Comparison of ENCODE assay signal across 13 cellular contexts in the genomic region with DNA sequence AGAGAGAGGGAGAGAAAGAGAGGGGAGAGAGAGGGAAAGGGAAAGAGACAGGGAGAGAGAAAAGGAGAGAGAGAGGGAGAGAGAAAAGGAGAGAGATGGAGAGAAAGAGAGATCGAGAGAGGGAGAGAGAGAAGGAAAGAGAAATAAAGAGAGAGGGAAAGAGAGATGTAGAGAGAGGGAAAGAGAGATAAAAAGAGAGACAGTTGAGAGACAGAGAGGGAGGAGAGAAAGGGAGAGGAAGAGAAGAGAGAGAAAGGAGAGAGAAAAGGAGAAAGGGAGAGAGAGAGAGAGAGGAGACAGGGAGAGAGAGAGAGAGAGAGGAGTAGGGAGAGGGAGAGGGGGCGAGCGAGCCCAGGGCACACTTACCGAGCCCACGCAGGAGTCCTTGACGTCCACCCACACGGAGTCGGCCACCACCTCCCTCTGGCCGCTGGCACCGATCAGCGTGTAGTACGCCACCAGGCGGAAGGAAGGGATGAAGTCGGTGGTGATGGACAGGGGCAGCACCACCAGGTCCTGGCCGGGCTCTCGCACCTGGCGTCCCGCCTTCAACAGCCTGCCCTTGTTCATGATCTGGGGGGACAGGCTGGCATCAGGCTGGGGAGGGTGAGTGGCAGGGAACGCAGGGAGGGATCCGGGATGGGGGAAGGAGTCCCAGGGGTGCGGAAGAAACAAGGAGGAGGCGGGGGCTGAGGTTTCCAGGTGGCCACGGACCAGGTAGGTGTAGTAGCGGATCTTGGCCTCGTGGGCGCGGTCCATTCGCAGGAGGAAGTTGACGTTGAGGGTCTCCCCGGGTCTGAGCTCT. TPM values are rescaled to one million over a fixed set of nuclear protein-coding genes. Genes with fewer than 3 reads are reported as not detected.
DNase-seq lines count a peak whose midpoint lies in the region; ATAC-seq and TF ChIP-seq lines count a peak whose summit lies in the region.
"Had no signal": no experiment of that assay in that cellular context is flagged by ENCODE, and none has a peak within 500 bp of the region (broad histone marks: within the 10 kb centered on the region; RNA-seq: fewer than 3 reads in every experiment).

No MANE protein-coding gene starts in this region.

- peaks cover 3 to 8% of the 10 kb centered on the region in 2 experiments for H3K9me3 Mint-ChIP-seq in H9
- H3K9me3 Mint-ChIP-seq in effector memory CD8-positive, alpha-beta T cell, result no peaks in the 10 kb centered on the region

- H3K4me1 ChIP-seq in SK-N-SH (ENCODE audit: control insufficient read depth in 1 of 2, insufficient read depth in 2 of 2, low read depth in 1 of 2, low read length in 1 of 2) (no peaks in the 10 kb centered on the region), H9 (ENCODE audit: insufficient read depth, low read length) (no peaks in the 10 kb centered on the region)

- no peak overlapping the region for H3K27ac Mint-ChIP-seq in H9
- peak overlapping the region; percentile 20 to 89 for H3K27ac Mint-ChIP-seq in effector memory CD8-positive, alpha-beta T cell

- no peak overlapping the region for H2BK12ac ChIP-seq in H9 (ENCODE audit: insufficient read length, low read depth, low read length)

- peaks cover 53% of the 10 kb centered on the region for H3K27me3 Mint-ChIP-seq in H9 (ENCODE audit: low read depth)
- peaks cover 39 to 41% of the 10 kb centered on the region in 2 donors for H3K27me3 Mint-ChIP-seq in effector memory CD8-positive, alpha-beta T cell

- H3F3A ChIP-seq in SK-N-SH (replicated peaks; ENCODE audit: insufficient read depth), result no peaks in the 10 kb centered on the region
- no peaks in the 10 kb centered on the region for H3F3A ChIP-seq in neural cell (ENCODE audit: insufficient read depth, low read length, poor library complexity, severe bottlenecking)

- no peak overlapping the region for H4K8ac ChIP-seq in H9 (replicated peaks; ENCODE audit: insufficient read length, low read depth, low read length)

- no peaks in the 10 kb centered on the region for H3K23me2 ChIP-seq in H9 (ENCODE audit: insufficient read length, low read depth, low read length, poor library complexity, severe bottlenecking)

- TF ChIP-seq CTCF in SK-N-SH (IDR thresholded peaks at IDR 0.05) (no peak), H9 (conservative IDR thresholded peaks at IDR 0.05) (peak; percentile 63), neural cell (IDR thresholded peaks at IDR 0.05; ENCODE audit: poor library complexity, severe bottlenecking) (peak; percentile 18)

- no peak overlapping the region for H3K23ac ChIP-seq in H9 (ENCODE audit: insufficient read length, low read depth, low read length)

- no peak overlapping the region for H3K56ac ChIP-seq in H9 (ENCODE audit: insufficient read length, low read depth, low read length)

- TF ChIP-seq RAD21 in SK-N-SH (IDR thresholded peaks at IDR 0.05; ENCODE audit: low read length), result no peak
- no peak for TF ChIP-seq RAD21 in neural cell (conservative IDR thresholded peaks at IDR 0.05)

- H3K4me1 Mint-ChIP-seq in H9, result peaks cover 14 to 29% of the 10 kb centered on the region in 2 experiments
- H3K4me1 Mint-ChIP-seq in effector memory CD8-positive, alpha-beta T cell (ENCODE audit: low read depth in 2 of 2), result peaks cover 12 to 20% of the 10 kb centered on the region in 2 donors

- H3T11ph ChIP-seq in H9 (ENCODE audit: low read length), result no peak overlapping the region

- H2BK5ac ChIP-seq in H9 (ENCODE audit: insufficient read length, low read length), result no peak overlapping the region

- H4K5ac ChIP-seq in H9 (ENCODE audit: insufficient read length, low read depth, low read length), result no peak overlapping the region

- no peaks in the 10 kb centered on the region for H3K36me3 ChIP-seq in SK-N-SH (replicated peaks in 1 of 2; ENCODE audit: control insufficient read depth in 1 of 2, insufficient read depth in 2 of 2, low read length in 1 of 2)
- H3K36me3 ChIP-seq in neural cell (ENCODE audit: insufficient read depth, low read length), result no peaks in the 10 kb centered on the region

- DNase-seq in SK-N-SH (no peak), H9 (peak; percentile 65), mesenteric fat pad (ENCODE audit: low spot score) (no peak), NOMO-1 treated with dmso at 0.1 percent for 144 hours (lab: John Stamatoyannopoulos, UW; ENCODE audit: unreplicated experiment) (no peak)
- no peak for DNase-seq in effector memory CD8-positive, alpha-beta T cell
- DNase-seq: activated T-cell treated with anti-CD3 and anti-CD28 coated beads, Interleukin-2, amount 50 U/mL, for 48 hours; foreskin fibroblast; NCI-H1417; T1000 had no signal

- no peaks in the 10 kb centered on the region; a peak in 1 of 7 replicates for H3K36me3 Mint-ChIP-seq in H9 (ENCODE audit: insufficient read depth in 1 of 3, low read depth in 3 of 3)
- no peaks in the 10 kb centered on the region for H3K36me3 Mint-ChIP-seq in effector memory CD8-positive, alpha-beta T cell (ENCODE audit: insufficient read depth)

- H3K9me3 ChIP-seq in SK-N-SH (no peaks in the 10 kb centered on the region), H9 (ENCODE audit: control insufficient read depth, low read depth, low read length) (no peaks in the 10 kb centered on the region), neural cell (ENCODE audit: low read length) (no peaks in the 10 kb centered on the region)

- no peak overlapping the region for H3K14ac ChIP-seq in H9 (ENCODE audit: insufficient read depth, low read length)

- no peaks in the 10 kb centered on the region for H3K79me2 ChIP-seq in SK-N-SH (ENCODE audit: insufficient read depth)
- H3K79me2 ChIP-seq in H9 (ENCODE audit: insufficient read depth, low read length), result no peaks in the 10 kb centered on the region
- H3K79me2 ChIP-seq in neural cell (replicated peaks; ENCODE audit: insufficient read depth, low read length), result no peaks in the 10 kb centered on the region

- H3K4ac ChIP-seq in H9 (ENCODE audit: low read depth, low read length), result no peak overlapping the region

- CTCF ChIA-PET in SK-N-SH (lab: Yijun Ruan, JAX), result no interaction called here

- H4K91ac ChIP-seq in H9 (ENCODE audit: insufficient read length, low read depth, low read length), result no peak overlapping the region

- no peak for TF ChIP-seq EP300 in SK-N-SH (IDR thresholded peaks at IDR 0.05; ENCODE audit: borderline replicate concordance in 1 of 2, low read depth in 1 of 2, low read length in 1 of 2)
- no peak for TF ChIP-seq EP300 in neural cell (conservative IDR thresholded peaks at IDR 0.05; ENCODE audit: poor library complexity, severe bottlenecking)

- 49% methylated on average over 29 of the region's 30 CpGs for WGBS in SK-N-SH (ENCODE audit: low lambda C conversion rate)
- 100% methylated on average over 1 of the region's 30 CpGs for WGBS in H9 (ENCODE audit: extremely low coverage, insufficient read length, low lambda C conversion rate)

- H3K9me2 ChIP-seq in SK-N-SH, result no peaks in the 10 kb centered on the region
- H3K9me2 ChIP-seq in neural cell (ENCODE audit: insufficient read depth, low read length), result no peaks in the 10 kb centered on the region

- H2AFZ ChIP-seq in SK-N-SH (ENCODE audit: low read depth) (no peak overlapping the region), H9 (ENCODE audit: low read length) (no peak overlapping the region), neural cell (ENCODE audit: low read depth, low read length) (no peak overlapping the region)

- H3K27me3 ChIP-seq in SK-N-SH (ENCODE audit: insufficient read depth), result peaks cover 33% of the 10 kb centered on the region
- H3K27me3 ChIP-seq in H9 (ENCODE audit: insufficient read depth, low read length), result no peaks in the 10 kb centered on the region; the same call in 1 of the 2 replicates
- peaks cover 28% of the 10 kb centered on the region for H3K27me3 ChIP-seq in neural cell (ENCODE audit: insufficient read depth, low read depth, low read length)

- POLR2A ChIA-PET in SK-N-SH (lab: Yijun Ruan, JAX), result no interaction called here

- no peaks in the 10 kb centered on the region for H3K79me1 ChIP-seq in H9 (ENCODE audit: insufficient read depth, low read depth, low read length, poor library complexity, severe bottlenecking)

- H3K9ac ChIP-seq in SK-N-SH (no peak overlapping the region), H9 (ENCODE audit: extremely low read depth, insufficient read length, low read length) (no peak overlapping the region), neural cell (ENCODE audit: low read length) (no peak overlapping the region)

- H3K27ac ChIP-seq in SK-N-SH (ENCODE audit: low read depth in 2 of 2, low read length in 1 of 2), result no peak overlapping the region
- H3K27ac ChIP-seq in H9 (ENCODE audit: insufficient read length, low read depth, low read length), result no peak overlapping the region
- H3K27ac ChIP-seq in neural cell (ENCODE audit: low read length), result no peak overlapping the region

- H3K4me3 Mint-ChIP-seq in H9, result peak overlapping the region; percentile 55 to 81
- peak overlapping the region; percentile 53 to 56 for H3K4me3 Mint-ChIP-seq in effector memory CD8-positive, alpha-beta T cell

- no peak overlapping the region for H2AK5ac ChIP-seq in H9 (ENCODE audit: insufficient read length, low read length)

- ATAC-seq in SK-N-SH treated with all-trans-retinoic acid at 6 μM for 48 hours (0 out of 3 replicates have a peak, but pooled peaks have one; percentile 29), GM19328 (IDR thresholded peaks at IDR 0.05; ENCODE audit: unreplicated experiment) (no peak)
- ATAC-seq in effector memory CD8-positive, alpha-beta T cell (replicated peaks), result peak; percentile 21
- ATAC-seq: sciatic nerve had no signal

- H3K4me3 ChIP-seq in SK-N-SH (ENCODE audit: low read depth in 2 of 2, low read length in 1 of 2) (no peak overlapping the region), neural cell (ENCODE audit: low read length) (no peak overlapping the region)

- H3K4me2 ChIP-seq in SK-N-SH (no peak overlapping the region), H9 (ENCODE audit: insufficient read depth, insufficient read length, low read length) (peak overlapping the region; percentile 18), neural cell (ENCODE audit: low read length) (no peak overlapping the region)

- H4K20me1 ChIP-seq in SK-N-SH (ENCODE audit: insufficient read depth) (no peaks in the 10 kb centered on the region), H9 (ENCODE audit: control insufficient read depth, insufficient read depth, insufficient read length) (no peaks in the 10 kb centered on the region), neural cell (ENCODE audit: insufficient read depth) (no peaks in the 10 kb centered on the region)

- no peak overlapping the region for H2BK120ac ChIP-seq in H9 (ENCODE audit: low read depth, low read length, poor library complexity, severe bottlenecking)

- H2BK20ac ChIP-seq in H9 (ENCODE audit: low read depth, low read length, poor library complexity, severe bottlenecking), result no peak overlapping the region

- H3K18ac ChIP-seq in H9 (ENCODE audit: insufficient read length, low read depth, low read length), result no peak overlapping the region

- no peak overlapping the region for H2BK15ac ChIP-seq in H9 (ENCODE audit: low read depth, low read length)

RNA-seq across cellular contexts. Expression of a gene that starts 10.0 kb away (rescaled TPM):
- polyA plus RNA-seq in SK-N-SH (2012; rRNA removed), result 0.67 and 0.71 TPM in 2 replicates
- 0.17 and 0.42 TPM in 2 replicates for polyA plus RNA-seq in SK-N-SH (2012; cell fraction: cytosol; rRNA removed)
- polyA plus RNA-seq in SK-N-SH (2012; cell fraction: nucleus; rRNA removed), result 0.99 and 1.9 TPM in 2 replicates
- total RNA-seq in H9 (2021), result 4.9 and 5.9 TPM in 2 replicates
- not detected in 2 replicates for polyA plus RNA-seq in neural cell
- polyA minus RNA-seq in neural cell, result not detected in 2 replicates
- 1,009 TPM for total RNA-seq in mesenteric fat pad

RNA-seq across cellular contexts. Expression of a gene that starts 26.9 kb away (rescaled TPM):
- 51.4 and 54.2 TPM in 2 replicates for polyA plus RNA-seq in SK-N-SH (2012; rRNA removed)
- polyA plus RNA-seq in SK-N-SH (2012; cell fraction: cytosol; rRNA removed), result 23.5 and 33.8 TPM in 2 replicates
- polyA plus RNA-seq in SK-N-SH (2012; cell fraction: nucleus; rRNA removed), result 143 and 206 TPM in 2 replicates
- total RNA-seq in H9 (2021), result 38.2 and 39.3 TPM in 2 replicates
- 24.6 and 44.5 TPM in 2 replicates for polyA plus RNA-seq in neural cell
- polyA minus RNA-seq in neural cell, result 15.3 and 15.8 TPM in 2 replicates
- total RNA-seq in mesenteric fat pad, result 55.4 TPM

RNA-seq across cellular contexts. Expression of a gene that starts 29.0 kb away (rescaled TPM):
- polyA plus RNA-seq in SK-N-SH (2012; rRNA removed) (35.4 and 42.9 TPM in 2 replicates), neural cell (0.76 TPM in 2 replicates)
- polyA plus RNA-seq in SK-N-SH (2012; cell fraction: cytosol; rRNA removed), result 24.5 and 27.4 TPM in 2 replicates
- 129 and 150 TPM in 2 replicates for polyA plus RNA-seq in SK-N-SH (2012; cell fraction: nucleus; rRNA removed)
- total RNA-seq in H9 (2021) (54.1 and 56.4 TPM in 2 replicates), mesenteric fat pad (88.3 TPM)
- 0.97 and 1.2 TPM in 2 replicates for polyA minus RNA-seq in neural cell

RNA-seq across cellular contexts. Expression of a gene that starts 40.5 kb away (rescaled TPM):
- polyA plus RNA-seq in SK-N-SH (2012; rRNA removed) (not detected in 2 replicates), neural cell (not detected in 2 replicates)
- polyA plus RNA-seq in SK-N-SH (2012; cell fraction: cytosol; rRNA removed), result not detected in 2 replicates
- not detected in 2 replicates for polyA plus RNA-seq in SK-N-SH (2012; cell fraction: nucleus; rRNA removed)
- total RNA-seq in H9 (2021) (not detected in 2 replicates), mesenteric fat pad (4.5 TPM)
- polyA minus RNA-seq in neural cell, result not detected in 2 replicates

RNA-seq across cellular contexts. Expression of a gene that starts 56.8 kb away (rescaled TPM):
- 0.35 and 0.42 TPM in 2 replicates for polyA plus RNA-seq in SK-N-SH (2012; rRNA removed)
- polyA plus RNA-seq in SK-N-SH (2012; cell fraction: cytosol; rRNA removed), result 0.10 and 0.17 TPM in 2 replicates
- polyA plus RNA-seq in SK-N-SH (2012; cell fraction: nucleus; rRNA removed), result 1.2 and 1.4 TPM in 2 replicates
- total RNA-seq in H9 (2021), result 17.9 and 22.0 TPM in 2 replicates
- 3.6 TPM in 1 of 2 replicates, not detected in the other for polyA plus RNA-seq in neural cell
- 0.35 TPM in 1 of 2 replicates, not detected in the other for polyA minus RNA-seq in neural cell
- 0.55 TPM for total RNA-seq in mesenteric fat pad

Comparison
In these comparisons a context has a peak if more than half of its experiments do, and no peak if none do; other contexts are left out.
1. H3K27ac Mint-ChIP-seq: peak in effector memory CD8-positive, alpha-beta T cell (2 of 2); none in H9 (0 of 3).
2. RNA of a gene that starts 10.0 kb away (total RNA-seq): 1,009 TPM in mesenteric fat pad (single experiment); 4.9 to 5.9 TPM in H9; every median in the first group is over 100 times any median in the second.